20 cellular contexts compared by ENCODE assay signal in the genomic region with DNA sequence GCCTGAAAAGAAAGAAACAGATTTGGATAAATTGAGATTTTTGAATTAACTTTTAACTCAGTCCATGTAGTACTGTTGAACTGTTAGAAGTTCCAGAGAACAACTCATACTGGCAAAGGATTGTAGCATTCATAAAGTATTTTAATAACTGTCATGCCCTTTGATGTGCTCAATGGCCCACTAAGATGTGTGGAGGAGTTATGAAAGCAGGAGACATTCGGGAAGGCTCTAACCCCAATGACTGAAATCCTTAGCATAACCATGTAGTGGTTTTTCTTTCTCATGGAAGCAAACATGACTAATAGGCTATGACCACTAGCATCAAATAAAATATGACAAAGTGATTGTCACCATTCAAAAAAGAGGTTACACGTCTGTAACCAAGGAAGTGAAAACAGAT. TPM values are rescaled to one million over a fixed set of nuclear protein-coding genes. Genes with fewer than 3 reads are reported as not detected.
DNase-seq lines count a peak whose midpoint lies in the region; ATAC-seq and TF ChIP-seq lines count a peak whose summit lies in the region.
"Had no signal": no experiment of that assay in that cellular context is flagged by ENCODE, and none has a peak within 500 bp of the region (broad histone marks: within the 10 kb centered on the region; RNA-seq: fewer than 3 reads in every experiment).

No MANE protein-coding gene starts in this region.

- BruUV-seq in PC-3 (replicated peaks; lab: Mats Ljungman, UMichigan): no TSS peak
- BruUV-seq in PC-9 (replicated peaks; lab: Mats Ljungman, UMichigan): no TSS peak

- H3K36me3 ChIP-seq in PC-3 (ENCODE audit: low read depth, low read length) (no peaks in the 10 kb centered on the region), PC-9 (ENCODE audit: low read depth) (no peaks in the 10 kb centered on the region)
- H3K36me3 ChIP-seq: BE2C, BLaER1 had no signal

- intact Hi-C loops in PC-3 (cut with micrococcal nuclease): no loop called here
- intact Hi-C loops in PC-9 (cut with micrococcal nuclease; ENCODE audit: unreplicated experiment): no loop called here

- no peak overlapping the region for H3K9ac ChIP-seq in PC-3 (ENCODE audit: low read length)
- H3K9ac ChIP-seq: BLaER1 had no signal

- H3K36me3 Mint-ChIP-seq in activated T-helper 17 cell treated with anti-CD3 and anti-CD28 coated beads, Interleukin-2, amount 50 U/mL, for 72 hours (ENCODE audit: low read depth): peaks cover 21% of the 10 kb centered on the region
- H3K36me3 Mint-ChIP-seq: CD14-positive monocyte had no signal

- H3K4me3 Mint-ChIP-seq in activated T-helper 17 cell treated with anti-CD3 and anti-CD28 coated beads, Interleukin-2, amount 50 U/mL, for 72 hours: no peak overlapping the region
- H3K4me3 Mint-ChIP-seq: CD14-positive monocyte; CD4-positive, alpha-beta memory T cell; CD4-positive, CD25-positive, alpha-beta regulatory T cell; CD8-positive, alpha-beta memory T cell had no signal

- no peaks in the 10 kb centered on the region for H3K9me2 ChIP-seq in PC-3 (replicated peaks; ENCODE audit: low read length)
- H3K9me2 ChIP-seq in PC-9 (ENCODE audit: insufficient read depth): no peaks in the 10 kb centered on the region

- H3F3A ChIP-seq in PC-3 (ENCODE audit: low read length, unreplicated experiment) (no peaks in the 10 kb centered on the region), PC-9 (ENCODE audit: insufficient read depth, low read depth) (peaks cover 15% of the 10 kb centered on the region; the same call in 1 of the 2 replicates)

- H2AFZ ChIP-seq in PC-3 (ENCODE audit: low read length): no peak overlapping the region
- no peak overlapping the region for H2AFZ ChIP-seq in PC-9

- 0 out of 2 replicates have a peak, but pooled peaks cover 11% of the 10 kb centered on the region for H3K9me3 ChIP-seq in PC-3 (ENCODE audit: low read length)
- no peaks in the 10 kb centered on the region; the same call in 1 of the 2 replicates for H3K9me3 ChIP-seq in PC-9 (ENCODE audit: insufficient read depth, low read depth)
- H3K9me3 ChIP-seq: BE2C, BLaER1, Caco-2 had no signal

- H3K27ac Mint-ChIP-seq in activated T-helper 17 cell treated with anti-CD3 and anti-CD28 coated beads, Interleukin-2, amount 50 U/mL, for 72 hours: no peak overlapping the region
- H3K27ac Mint-ChIP-seq: CD14-positive monocyte; CD4-positive, alpha-beta memory T cell; CD4-positive, CD25-positive, alpha-beta regulatory T cell had no signal

- H3K79me2 ChIP-seq in PC-3 (ENCODE audit: low read length): no peaks in the 10 kb centered on the region
- H3K79me2 ChIP-seq in PC-9 (ENCODE audit: low read depth): no peaks in the 10 kb centered on the region

- peak; percentile 23 for DNase-seq in PC-3
- peak; percentile 32 for DNase-seq in RKO (ENCODE audit: low spot score)
- no peak for DNase-seq in omental fat pad (ENCODE audit: low spot score)
- DNase-seq in pons (ENCODE audit: low spot score): no peak
- DNase-seq in PC-9: no peak
- DNase-seq: 8988T; ACHN; BE2C; C1 segment of cervical spinal cord; Caco-2; Calu3; CD4-positive, alpha-beta memory T cell; CD4-positive, CD25-positive, alpha-beta regulatory T cell; CD8-positive, alpha-beta memory T cell; DMS79 treated with DMSO at 0.1 percent for 48 hours; GF-D8 had no signal

- POLR2A ChIA-PET in PC-3 (lab: Charles Lee; ENCODE audit: unreplicated experiment) (no interaction called here), PC-9 (lab: Charles Lee; ENCODE audit: unreplicated experiment) (no interaction called here)

- H3K4me2 ChIP-seq in PC-3 (ENCODE audit: low read length): no peak overlapping the region
- H3K4me2 ChIP-seq in PC-9: no peak overlapping the region
- H3K4me2 ChIP-seq: BLaER1 had no signal

- no peak overlapping the region for H3K4me3 ChIP-seq in PC-3 (ENCODE audit: low read length)
- no peak overlapping the region for H3K4me3 ChIP-seq in PC-9
- H3K4me3 ChIP-seq: BLaER1 had no signal

- H3K4me1 Mint-ChIP-seq in activated T-helper 17 cell treated with anti-CD3 and anti-CD28 coated beads, Interleukin-2, amount 50 U/mL, for 72 hours: no peaks in the 10 kb centered on the region
- H3K4me1 Mint-ChIP-seq: CD14-positive monocyte; CD4-positive, alpha-beta memory T cell; CD4-positive, CD25-positive, alpha-beta regulatory T cell; CD8-positive, alpha-beta memory T cell had no signal

- H3K27me3 Mint-ChIP-seq in activated T-helper 17 cell treated with anti-CD3 and anti-CD28 coated beads, Interleukin-2, amount 50 U/mL, for 72 hours: no peaks in the 10 kb centered on the region
- H3K27me3 Mint-ChIP-seq: CD4-positive, alpha-beta memory T cell; CD4-positive, CD25-positive, alpha-beta regulatory T cell; CD8-positive, alpha-beta memory T cell had no signal

- H3K27me3 ChIP-seq in PC-3 (ENCODE audit: low read length): no peaks in the 10 kb centered on the region
- no peaks in the 10 kb centered on the region for H3K27me3 ChIP-seq in PC-9 (ENCODE audit: insufficient read depth, low read depth)
- H3K27me3 ChIP-seq: BLaER1 had no signal

- no peak overlapping the region for H3K27ac ChIP-seq in PC-3 (ENCODE audit: low read length)
- H3K27ac ChIP-seq in PC-9: no peak overlapping the region
- H3K27ac ChIP-seq: BLaER1 had no signal

- ATAC-seq in PC-3: no peak; the same call in 1 of the 2 replicates
- peak; percentile 71 for ATAC-seq in activated T-helper 17 cell treated with anti-CD3 and anti-CD28 coated beads, Interleukin-2, amount 50 U/mL, for 72 hours (replicated peaks)
- ATAC-seq in omental fat pad (ENCODE audit: low FRiP score): no peak

- H4K20me1 ChIP-seq in PC-3 (ENCODE audit: low read length) (no peaks in the 10 kb centered on the region), PC-9 (ENCODE audit: insufficient read depth) (no peaks in the 10 kb centered on the region)
- H4K20me1 ChIP-seq: BLaER1 had no signal

- H3K4me1 ChIP-seq in PC-3 (ENCODE audit: insufficient read depth, low read length) (no peaks in the 10 kb centered on the region), PC-9 (replicated peaks; ENCODE audit: insufficient read depth) (peaks cover 23% of the 10 kb centered on the region)
- H3K4me1 ChIP-seq: BE2C, BLaER1, Caco-2 had no signal

- CTCF ChIA-PET in PC-3 (lab: Charles Lee) (no interaction called here), PC-9 (lab: Charles Lee) (no interaction called here)

- TF ChIP-seq CTCF in PC-3 (conservative IDR thresholded peaks at IDR 0.05; ENCODE audit: low read depth, low read length) (no peak), omental fat pad (IDR thresholded peaks at IDR 0.05) (no peak), PC-9 (conservative IDR thresholded peaks at IDR 0.05) (no peak)

- no peaks in the 10 kb centered on the region for H3K9me3 Mint-ChIP-seq in activated T-helper 17 cell treated with anti-CD3 and anti-CD28 coated beads, Interleukin-2, amount 50 U/mL, for 72 hours
- H3K9me3 Mint-ChIP-seq: CD4-positive, alpha-beta memory T cell; CD8-positive, alpha-beta memory T cell had no signal

RNA-seq across cellular contexts. Expression of a gene that starts 25.7 kb away (rescaled TPM):
- not detected in 2 replicates for total RNA-seq in PC-3 (2014; rRNA removed)
- not detected for total RNA-seq in activated T-helper 17 cell treated with anti-CD3 and anti-CD28 coated beads, Interleukin-2, amount 50 U/mL, for 72 hours
- 1 to 10 TPM in 1 of 4 donors, under 1 TPM in 2, not detected in 1; 0.56 to 2.8 (median 0.60) TPM for total RNA-seq in omental fat pad
- total RNA-seq in PC-9 (2021): not detected in 2 replicates
- total RNA-seq: A673; Caco-2; CD4-positive, alpha-beta memory T cell; CD4-positive, CD25-positive, alpha-beta regulatory T cell; CD8-positive, alpha-beta memory T cell had no signal

RNA-seq across cellular contexts. Expression of a gene that starts 29.5 kb away (rescaled TPM):
- total RNA-seq in PC-3 (2014; rRNA removed): not detected in 2 replicates
- total RNA-seq in activated T-helper 17 cell treated with anti-CD3 and anti-CD28 coated beads, Interleukin-2, amount 50 U/mL, for 72 hours: under 1 TPM in 1 of 2 donors, not detected in 1; 0.15 TPM
- 10 to 100 TPM in 2 of 4 donors, 1 to 10 TPM in 2; 6.2 to 92.0 (median 13.8) TPM for total RNA-seq in omental fat pad
- total RNA-seq in PC-9 (2021): 2.0 and 3.2 TPM in 2 replicates
- total RNA-seq: CD4-positive, alpha-beta memory T cell; CD4-positive, CD25-positive, alpha-beta regulatory T cell; CD8-positive, alpha-beta memory T cell had no signal

Comparison
In these comparisons a context has a peak if more than half of its experiments do, and no peak if none do; other contexts are left out.
1. DNase-seq: peak in PC-3 (single experiment) and RKO (single experiment); none in omental fat pad (single experiment), pons (single experiment) and PC-9 (0 of 2).